Comparison of ENCODE assay signal across 16 cellular contexts in genomic region chr11:9741260-9741659, GRCh38.
"Had no signal": no experiment of that assay in that cellular context is flagged by ENCODE, and none has a peak within 500 bp of the region (broad histone marks: within the 10 kb centered on the region; RNA-seq: fewer than 3 reads in every experiment).

No MANE protein-coding gene starts in this region.

- H3K27me3 Mint-ChIP-seq: activated CD4-positive, alpha-beta T cell treated with anti-CD3 and anti-CD28 coated beads, Interleukin-2, amount 10 ng/mL, durations not matched to agents 7 days and 5 days; activated naive CD8-positive, alpha-beta T cell treated with anti-CD3 and anti-CD28 coated beads, Interleukin-2, amount 10 ng/mL, durations not matched to agents 7 days and 5 days; dendritic cell treated with granulocyte-macrophage colony-stimulating factor and Interleukin-4, amounts not matched to agents 40 ng/mL and 50 ng/mL, for 4 days had no signal

- H3K27me3 ChIP-seq: brain microvascular endothelial cell, neural progenitor cell, spleen had no signal

- H3K4me1 ChIP-seq: neural progenitor cell had no signal

- DNase-seq: activated CD4-positive, alpha-beta T cell treated with anti-CD3 and anti-CD28 coated beads, Interleukin-2, amount 10 ng/mL, durations not matched to agents 7 days and 5 days; activated CD4-positive, CD25-positive, alpha-beta regulatory T cell; activated CD8-positive, alpha-beta memory T cell treated with anti-CD3 and anti-CD28 coated beads for 24 hours; activated naive CD4-positive, alpha-beta T cell; activated naive CD8-positive, alpha-beta T cell treated with anti-CD3 and anti-CD28 coated beads, Interleukin-2, amount 10 ng/mL, durations not matched to agents 7 days and 5 days; brain microvascular endothelial cell; cerebellar nuclear complex; endodermal cell; islet precursor cell; left ventricle myocardium superior; spleen had no signal

- H3K4me3 Mint-ChIP-seq: activated CD4-positive, alpha-beta T cell treated with anti-CD3 and anti-CD28 coated beads, Interleukin-2, amount 10 ng/mL, durations not matched to agents 7 days and 5 days; activated naive CD8-positive, alpha-beta T cell treated with anti-CD3 and anti-CD28 coated beads, Interleukin-2, amount 10 ng/mL, durations not matched to agents 7 days and 5 days; dendritic cell treated with granulocyte-macrophage colony-stimulating factor and Interleukin-4, amounts not matched to agents 40 ng/mL and 50 ng/mL, for 4 days; endodermal cell; neural progenitor cell; T-helper 1 cell treated with Interleukin-12 subunit alpha and Interleukin-12 subunit beta and Interleukin-4 antibody, amounts not matched to agents 30 μg/mL and 1 μg/mL, for 36 hours had no signal

- ATAC-seq: left ventricle myocardium superior, sciatic nerve had no signal

- H3K4me3 ChIP-seq: neural progenitor cell, spleen, thoracic aorta had no signal

- H3K4me1 Mint-ChIP-seq: neural progenitor cell had no signal

- H3K36me3 ChIP-seq: neural progenitor cell had no signal

- H3K27ac ChIP-seq: brain microvascular endothelial cell, neural progenitor cell, thoracic aorta had no signal

- H3K9me3 ChIP-seq: thoracic aorta had no signal

- H3K27ac Mint-ChIP-seq: activated naive CD8-positive, alpha-beta T cell treated with anti-CD3 and anti-CD28 coated beads, Interleukin-2, amount 10 ng/mL, durations not matched to agents 7 days and 5 days; dendritic cell treated with granulocyte-macrophage colony-stimulating factor and Interleukin-4, amounts not matched to agents 40 ng/mL and 50 ng/mL, for 4 days; endodermal cell; neural progenitor cell; T-helper 1 cell treated with Interleukin-12 subunit alpha and Interleukin-12 subunit beta and Interleukin-4 antibody, amounts not matched to agents 30 μg/mL and 1 μg/mL, for 36 hours had no signal
